ENCODE assay signal across 8 cellular contexts in the genomic region with DNA sequence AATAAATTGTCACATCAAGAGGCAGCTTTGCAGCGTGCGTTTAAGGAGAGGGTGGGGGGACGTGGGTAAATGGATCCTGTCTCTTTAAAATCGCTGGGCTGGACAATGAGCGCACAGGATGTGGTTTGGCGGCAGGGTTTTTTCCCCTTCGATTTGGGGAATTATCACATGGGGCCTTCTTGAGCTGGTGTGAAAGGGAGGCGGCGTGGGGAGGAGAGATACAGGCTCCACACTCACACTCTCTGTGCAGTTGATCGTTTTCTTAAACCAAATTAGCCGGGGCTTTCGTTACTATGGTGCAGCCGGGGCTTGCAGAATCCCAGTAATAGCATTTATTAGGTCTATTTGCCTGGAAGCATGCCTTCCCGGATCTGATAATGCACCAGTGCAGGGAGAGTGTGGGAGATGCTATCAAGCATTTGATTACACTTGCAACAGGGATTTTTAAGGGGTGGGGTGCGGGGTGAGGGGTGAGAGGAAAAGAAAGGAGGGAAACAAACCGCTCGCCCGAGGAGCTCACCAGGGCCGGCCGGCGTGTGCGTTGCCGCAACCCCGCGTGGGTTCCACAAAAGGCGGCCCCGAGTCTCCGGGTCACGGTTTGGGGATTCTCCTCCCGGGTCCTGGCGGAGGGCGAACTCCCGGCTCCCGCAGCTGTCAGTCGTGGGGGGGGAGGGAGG. TPM values are rescaled to one million over a fixed set of nuclear protein-coding genes. Genes with fewer than 3 reads are reported as not detected.
DNase-seq lines count a peak whose midpoint lies in the region; ATAC-seq and TF ChIP-seq lines count a peak whose summit lies in the region.

No MANE protein-coding gene starts in this region.

- DNase-seq in DMS 273 treated with DMSO at 0.1 percent for 48 hours (lab: John Stamatoyannopoulos, UW) (peak; percentile 72), SK-N-MC (ENCODE audit: low read depth, low spot score) (peak; percentile 20), cardiac muscle cell (ENCODE audit: low read depth in 1 of 2, low spot score in 1 of 2) (peak; percentile 70 to 95), posterior cingulate gyrus (peak in 8 of 10 donors; percentile 37 to 91 (median 59)), upper lobe of right lung (peak; percentile 81)
- DNase-seq in activated naive CD8-positive, alpha-beta T cell treated with anti-CD3 and anti-CD28 coated beads for 36 hours = peak; percentile 83

- H3K9me3 Mint-ChIP-seq in activated naive CD8-positive, alpha-beta T cell treated with anti-CD3 and anti-CD28 coated beads for 36 hours = no peaks in the 10 kb centered on the region

- H3K27ac Mint-ChIP-seq in activated naive CD8-positive, alpha-beta T cell treated with anti-CD3 and anti-CD28 coated beads for 36 hours = peak overlapping the region; percentile 89

- intact Hi-C loops in posterior cingulate gyrus (cut with DNase I) = loop anchor here (10.0 kb wide), 1 partner anchor 129 kb away; no protein-coding TSS in a partner anchor
- intact Hi-C loops in upper lobe of right lung (cut with DNase I) = no loop called here

- WGBS in HUES64 = under 1% methylated on average over 27 of the region's 35 CpGs

- peak overlapping the region; percentile 44; the same call in 1 of the 2 replicates for H3K9ac ChIP-seq in HUES64 (ENCODE audit: low read depth, low read length)
- H3K9ac ChIP-seq in SK-N-MC (ENCODE audit: insufficient read length) = no peak overlapping the region

- ATAC-seq in GM21390 (IDR thresholded peaks at IDR 0.05; ENCODE audit: unreplicated experiment) (peak; percentile 36), upper lobe of right lung (peak; percentile 64)

- H3K9me3 ChIP-seq in HUES64 (ENCODE audit: insufficient read depth, low read depth, low read length) (no peaks in the 10 kb centered on the region), SK-N-MC (ENCODE audit: low read depth, low read length) (no peaks in the 10 kb centered on the region), cardiac muscle cell (ENCODE audit: low read depth) (no peaks in the 10 kb centered on the region), upper lobe of right lung (no peaks in the 10 kb centered on the region)

- H3K4me1 ChIP-seq in HUES64 (ENCODE audit: insufficient read depth, low read length) (peaks cover 16% of the 10 kb centered on the region), cardiac muscle cell (ENCODE audit: low read depth) (peaks cover 12% of the 10 kb centered on the region), upper lobe of right lung (peaks cover 22% of the 10 kb centered on the region)

- peaks cover 51% of the 10 kb centered on the region for H3K4me1 Mint-ChIP-seq in activated naive CD8-positive, alpha-beta T cell treated with anti-CD3 and anti-CD28 coated beads for 36 hours

- H3K36me3 ChIP-seq in HUES64 (ENCODE audit: insufficient read depth, low read length) (no peaks in the 10 kb centered on the region), SK-N-MC (ENCODE audit: insufficient read depth, low read length) (no peaks in the 10 kb centered on the region), cardiac muscle cell (no peaks in the 10 kb centered on the region), upper lobe of right lung (no peaks in the 10 kb centered on the region)

- no peaks in the 10 kb centered on the region for H3K36me3 Mint-ChIP-seq in activated naive CD8-positive, alpha-beta T cell treated with anti-CD3 and anti-CD28 coated beads for 36 hours

- H3K27ac ChIP-seq in HUES64 (ENCODE audit: low read depth, low read length) = peak overlapping the region; percentile 87; the same call in 1 of the 2 replicates
- H3K27ac ChIP-seq in SK-N-MC = no peak overlapping the region
- H3K27ac ChIP-seq in cardiac muscle cell = peak overlapping the region; percentile 93
- peak overlapping the region; percentile 95 for H3K27ac ChIP-seq in upper lobe of right lung

- H3K4me3 Mint-ChIP-seq in activated naive CD8-positive, alpha-beta T cell treated with anti-CD3 and anti-CD28 coated beads for 36 hours = peak overlapping the region; percentile 94

- TF ChIP-seq CTCF in cardiac muscle cell (IDR thresholded peaks at IDR 0.05; ENCODE audit: low read depth, low read length) (no peak), upper lobe of right lung (IDR thresholded peaks at IDR 0.05) (no peak)

- H3K4me3 ChIP-seq in HUES64 (ENCODE audit: low read length) = peak overlapping the region; percentile 72
- H3K4me3 ChIP-seq in SK-N-MC = peak overlapping the region; percentile 76
- peak overlapping the region; percentile 94 for H3K4me3 ChIP-seq in cardiac muscle cell
- H3K4me3 ChIP-seq in upper lobe of right lung = peak overlapping the region; percentile 87

- H3K27me3 Mint-ChIP-seq in activated naive CD8-positive, alpha-beta T cell treated with anti-CD3 and anti-CD28 coated beads for 36 hours = no peaks in the 10 kb centered on the region

- H3K27me3 ChIP-seq in HUES64 (ENCODE audit: insufficient read depth, low read length) (peaks cover 6% of the 10 kb centered on the region), cardiac muscle cell (no peaks in the 10 kb centered on the region), upper lobe of right lung (no peaks in the 10 kb centered on the region)

RNA-seq across cellular contexts. Expression of a gene that starts 58.9 kb away (rescaled TPM):
- 33.4 TPM for polyA plus RNA-seq in HUES64 (2013, experiment 1 of 2)
- polyA plus RNA-seq in HUES64 (2013, experiment 2 of 2) = 32.2 TPM
- total RNA-seq in activated naive CD8-positive, alpha-beta T cell treated with anti-CD3 and anti-CD28 coated beads for 36 hours = 10 to 100 TPM; 25.1 to 27.6 TPM
- total RNA-seq in cardiac muscle cell (89.4 and 174 TPM in 2 replicates), upper lobe of right lung (87.2 TPM)
- polyA plus RNA-seq in cardiac muscle cell = 48.8 and 64.9 TPM in 2 replicates

Comparison
In these comparisons a context has a peak if more than half of its experiments do, and no peak if none do; other contexts are left out.
1. DNase-seq: peak in every context shown above with its lines; median percentile 83 in activated naive CD8-positive, alpha-beta T cell treated with anti-CD3 and anti-CD28 coated beads for 36 hours; 82 in cardiac muscle cell; 81 in upper lobe of right lung; 72 in DMS 273 treated with DMSO at 0.1 percent for 48 hours; 59 in posterior cingulate gyrus; 20 in SK-N-MC.